Comparison of ENCODE assay signal across 8 cellular contexts in genomic region chr17:77644981-77645380, GRCh38.
DNase-seq lines count a peak whose midpoint lies in the region; ATAC-seq, FAIRE-seq and TF ChIP-seq lines count a peak whose summit lies in the region.

No MANE protein-coding gene starts in this region.

- DNase-seq in cardiac muscle cell (ENCODE audit: low read depth in 1 of 2, low spot score in 1 of 2) (no peak), cardiac septum (ENCODE audit: low spot score) (no peak), mucosa of descending colon (peak in 1 of 3 donors; percentile 8), GM19240 (ENCODE audit: insufficient read length, low spot score) (no peak), frontal cortex (ENCODE audit: low spot score in 2 of 2) (no peak), NCI-H1930 (lab: John Stamatoyannopoulos, UW) (no peak), SW480 (ENCODE audit: low spot score) (no peak)
- peak; percentile 64 to 67 for DNase-seq in activated T-cell treated with anti-CD3 and anti-CD28 coated beads, Interleukin-2, amount 50 U/mL, for 48 hours

- intact Hi-C loops in cardiac septum (cut with DNase I): no loop called here
- intact Hi-C loops in mucosa of descending colon (cut with DNase I, micrococcal nuclease): no loop called here

- H3K4me1 ChIP-seq in cardiac muscle cell (ENCODE audit: low read depth): no peaks in the 10 kb centered on the region
- H3K4me1 ChIP-seq in mucosa of descending colon (ENCODE audit: low read depth): no peaks in the 10 kb centered on the region

- no peaks in the 10 kb centered on the region for H3K9me3 ChIP-seq in cardiac muscle cell (ENCODE audit: low read depth)
- no peaks in the 10 kb centered on the region for H3K9me3 ChIP-seq in mucosa of descending colon

- FAIRE-seq in frontal cortex (lab: Jason Lieb, UNC): no peak

- H3K4me3 ChIP-seq in cardiac muscle cell (no peak overlapping the region), mucosa of descending colon (no peak overlapping the region)

- H3K27me3 ChIP-seq in cardiac muscle cell: no peaks in the 10 kb centered on the region

- TF ChIP-seq CTCF in cardiac muscle cell (IDR thresholded peaks at IDR 0.05; ENCODE audit: low read depth, low read length) (peak; percentile 22), mucosa of descending colon (IDR thresholded peaks at IDR 0.05) (no peak)

- no peak overlapping the region for H3K27ac ChIP-seq in cardiac muscle cell

- H3K36me3 ChIP-seq in cardiac muscle cell: no peaks in the 10 kb centered on the region
- H3K36me3 ChIP-seq in mucosa of descending colon (ENCODE audit: low read depth): no peaks in the 10 kb centered on the region

- peak; percentile 29 for ATAC-seq in mucosa of descending colon

Comparison
In these comparisons a context has a peak if more than half of its experiments do, and no peak if none do; other contexts are left out.
1. DNase-seq: peak in activated T-cell treated with anti-CD3 and anti-CD28 coated beads, Interleukin-2, amount 50 U/mL, for 48 hours (2 of 2); none in cardiac muscle cell (0 of 2), cardiac septum (single experiment), GM19240 (single experiment), frontal cortex (0 of 2), NCI-H1930 (0 of 2) and SW480 (single experiment).